ENCODE assay signal across 3 cellular contexts in the genomic region with DNA sequence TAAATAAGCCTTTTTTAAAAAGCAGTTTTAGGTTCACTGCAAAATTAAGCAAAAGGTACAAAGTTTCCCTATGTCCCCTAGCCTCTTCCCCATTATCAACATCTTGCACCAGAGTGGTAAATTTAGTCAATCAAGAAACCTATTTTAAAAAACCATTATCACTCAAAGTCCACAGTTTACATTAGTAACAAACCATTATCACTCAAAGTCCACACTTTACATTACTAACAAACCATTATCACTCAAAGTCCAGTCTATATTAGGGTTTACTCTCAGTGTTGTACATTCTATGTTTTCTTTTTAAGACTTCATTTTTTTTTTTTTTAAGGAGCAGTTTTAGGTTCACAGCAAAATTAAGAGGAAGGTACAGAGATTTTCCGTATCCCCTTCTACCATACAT.
TF ChIP-seq lines count a peak whose summit lies in the region.

No MANE protein-coding gene starts in this region.

TF ChIP-seq in K562, 482 proteins besides CTCF, POLR2A, EP300 and RAD21:
- TF ChIP-seq MCM3 (IDR thresholded peaks at IDR 0.05) = no peak
- TF ChIP-seq CBFA2T3 (IDR thresholded peaks at IDR 0.05) = peak; percentile 21; the same call in 1 of the 2 replicates
- TF ChIP-seq TCF3 (CRISPR knock-in tag; IDR thresholded peaks at IDR 0.05) = peak; percentile 39; the same call in 1 of the 2 replicates

TF ChIP-seq in endothelial cell of umbilical vein, 7 proteins besides CTCF, POLR2A, EP300 and RAD21:
- no peak for TF ChIP-seq MYC (IDR thresholded peaks at IDR 0.05; ENCODE audit: low read depth, low read length)
- TF ChIP-seq EZH2 (IDR thresholded peaks at IDR 0.05; ENCODE audit: borderline replicate concordance, low read depth, low read length, severe bottlenecking) = no peak

TF ChIP-seq in SK-N-SH treated with all-trans-retinoic acid at 6 μM for 48 hours, 23 proteins besides CTCF, POLR2A, EP300 and RAD21:
- TF ChIP-seq, protein P1, sequence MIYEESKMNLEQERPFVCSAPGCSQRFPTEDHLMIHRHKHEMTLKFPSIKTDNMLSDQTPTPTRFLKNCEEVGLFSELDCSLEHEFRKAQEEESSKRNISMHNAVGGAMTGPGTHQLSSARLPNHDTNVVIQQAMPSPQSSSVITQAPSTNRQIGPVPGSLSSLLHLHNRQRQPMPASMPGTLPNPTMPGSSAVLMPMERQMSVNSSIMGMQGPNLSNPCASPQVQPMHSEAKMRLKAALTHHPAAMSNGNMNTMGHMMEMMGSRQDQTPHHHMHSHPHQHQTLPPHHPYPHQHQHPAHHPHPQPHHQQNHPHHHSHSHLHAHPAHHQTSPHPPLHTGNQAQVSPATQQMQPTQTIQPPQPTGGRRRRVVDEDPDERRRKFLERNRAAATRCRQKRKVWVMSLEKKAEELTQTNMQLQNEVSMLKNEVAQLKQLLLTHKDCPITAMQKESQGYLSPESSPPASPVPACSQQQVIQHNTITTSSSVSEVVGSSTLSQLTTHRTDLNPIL (CRISPR knock-in tag; IDR thresholded peaks at IDR 0.05; ENCODE audit: low read depth) = no peak
- TF ChIP-seq, protein P2, sequence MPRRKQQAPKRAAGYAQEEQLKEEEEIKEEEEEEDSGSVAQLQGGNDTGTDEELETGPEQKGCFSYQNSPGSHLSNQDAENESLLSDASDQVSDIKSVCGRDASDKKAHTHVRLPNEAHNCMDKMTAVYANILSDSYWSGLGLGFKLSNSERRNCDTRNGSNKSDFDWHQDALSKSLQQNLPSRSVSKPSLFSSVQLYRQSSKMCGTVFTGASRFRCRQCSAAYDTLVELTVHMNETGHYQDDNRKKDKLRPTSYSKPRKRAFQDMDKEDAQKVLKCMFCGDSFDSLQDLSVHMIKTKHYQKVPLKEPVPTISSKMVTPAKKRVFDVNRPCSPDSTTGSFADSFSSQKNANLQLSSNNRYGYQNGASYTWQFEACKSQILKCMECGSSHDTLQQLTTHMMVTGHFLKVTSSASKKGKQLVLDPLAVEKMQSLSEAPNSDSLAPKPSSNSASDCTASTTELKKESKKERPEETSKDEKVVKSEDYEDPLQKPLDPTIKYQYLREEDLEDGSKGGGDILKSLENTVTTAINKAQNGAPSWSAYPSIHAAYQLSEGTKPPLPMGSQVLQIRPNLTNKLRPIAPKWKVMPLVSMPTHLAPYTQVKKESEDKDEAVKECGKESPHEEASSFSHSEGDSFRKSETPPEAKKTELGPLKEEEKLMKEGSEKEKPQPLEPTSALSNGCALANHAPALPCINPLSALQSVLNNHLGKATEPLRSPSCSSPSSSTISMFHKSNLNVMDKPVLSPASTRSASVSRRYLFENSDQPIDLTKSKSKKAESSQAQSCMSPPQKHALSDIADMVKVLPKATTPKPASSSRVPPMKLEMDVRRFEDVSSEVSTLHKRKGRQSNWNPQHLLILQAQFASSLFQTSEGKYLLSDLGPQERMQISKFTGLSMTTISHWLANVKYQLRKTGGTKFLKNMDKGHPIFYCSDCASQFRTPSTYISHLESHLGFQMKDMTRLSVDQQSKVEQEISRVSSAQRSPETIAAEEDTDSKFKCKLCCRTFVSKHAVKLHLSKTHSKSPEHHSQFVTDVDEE (CRISPR knock-in tag; IDR thresholded peaks at IDR 0.05) = no peak
- TF ChIP-seq SNAI2 (CRISPR knock-in tag; IDR thresholded peaks at IDR 0.05) (no peak), BACH2 (CRISPR knock-in tag; IDR thresholded peaks at IDR 0.05; ENCODE audit: borderline replicate concordance) (no peak), GLIS3 (CRISPR knock-in tag; IDR thresholded peaks at IDR 0.05) (no peak), ZNF70 (CRISPR knock-in tag; IDR thresholded peaks at IDR 0.05) (no peak), RARB (CRISPR knock-in tag; IDR thresholded peaks at IDR 0.05) (no peak), ZNF8 (CRISPR knock-in tag; IDR thresholded peaks at IDR 0.05) (no peak), ISL1 (CRISPR knock-in tag; IDR thresholded peaks at IDR 0.05) (no peak), ZFP3 (CRISPR knock-in tag; IDR thresholded peaks at IDR 0.05) (no peak), OSR1 (CRISPR knock-in tag; IDR thresholded peaks at IDR 0.05) (no peak), TCF4 (CRISPR knock-in tag; IDR thresholded peaks at IDR 0.05; ENCODE audit: borderline replicate concordance) (no peak)
